In genomic region chr17:48597492-48597774, GRCh38 we compare ENCODE assay signal across 8 cellular contexts. TPM values are rescaled to one million over a fixed set of nuclear protein-coding genes. Genes with fewer than 3 reads are reported as not detected.
DNase-seq lines count a peak whose midpoint lies in the region; ATAC-seq and TF ChIP-seq lines count a peak whose summit lies in the region.

No MANE protein-coding gene starts in this region.

- peak overlapping the region; percentile 99 for H3K4me3 Mint-ChIP-seq in nephron progenitor cell

- H3K4me1 Mint-ChIP-seq in nephron progenitor cell = peaks cover 55% of the 10 kb centered on the region

- H3K27me3 ChIP-seq in MG63 = no peaks in the 10 kb centered on the region
- H3K27me3 ChIP-seq in duodenal mucosa (ENCODE audit: control insufficient read depth in 1 of 2, insufficient read depth in 2 of 2, low read length in 2 of 2) = peaks cover 88 to 91% of the 10 kb centered on the region in 2 donors

- H3K4me3 ChIP-seq in MG63 (peak overlapping the region; percentile 64), duodenal mucosa (ENCODE audit: low read depth in 1 of 2, low read length in 2 of 2) (peak overlapping the region; percentile 61 to 66)

- H3K36me3 Mint-ChIP-seq in nephron progenitor cell (ENCODE audit: low read depth) = peaks cover 99% of the 10 kb centered on the region

- H3K27ac ChIP-seq in C4-2B (peak overlapping the region; percentile 25; the same call in 1 of the 2 replicates), duodenal mucosa (ENCODE audit: low read depth, low read length) (peak overlapping the region; percentile 73)

- H3K27ac Mint-ChIP-seq in nephron progenitor cell = peak overlapping the region; percentile 100

- no peaks in the 10 kb centered on the region for H3K9me3 ChIP-seq in MG63
- no peaks in the 10 kb centered on the region for H3K9me3 ChIP-seq in duodenal mucosa (ENCODE audit: control insufficient read depth in 1 of 2, low read length in 2 of 2)

- peaks cover 40% of the 10 kb centered on the region for H3K36me3 ChIP-seq in MG63
- no peaks in the 10 kb centered on the region for H3K36me3 ChIP-seq in duodenal mucosa (ENCODE audit: control insufficient read depth in 1 of 2, insufficient read depth in 2 of 2, low read length in 2 of 2)

- TF ChIP-seq CTCF in C4-2B (conservative IDR thresholded peaks at IDR 0.05) = no peak
- no peak for TF ChIP-seq CTCF in nephron progenitor cell (IDR thresholded peaks at IDR 0.05)

- H3K4me1 ChIP-seq in duodenal mucosa (ENCODE audit: control insufficient read depth in 1 of 2, insufficient read depth in 2 of 2, low read length in 2 of 2) = peaks cover 18 to 32% of the 10 kb centered on the region in 2 donors

- peak overlapping the region; percentile 35 to 51 for H3K9ac ChIP-seq in duodenal mucosa (ENCODE audit: low read depth in 1 of 2, low read length in 2 of 2)

- DNase-seq in MG63 = no peak
- no peak for DNase-seq in nephron progenitor cell
- no peak for DNase-seq in HuH-7 (ENCODE audit: low spot score)

- H3K9me3 Mint-ChIP-seq in nephron progenitor cell = no peaks in the 10 kb centered on the region

- H3K27me3 Mint-ChIP-seq in nephron progenitor cell (ENCODE audit: low read depth, poor library complexity) = peaks cover 20% of the 10 kb centered on the region

- ATAC-seq in GM21360 (IDR thresholded peaks at IDR 0.05; ENCODE audit: unreplicated experiment) (no peak), HG02678 (IDR thresholded peaks at IDR 0.05; ENCODE audit: unreplicated experiment) (no peak), GM18519 (IDR thresholded peaks at IDR 0.05; ENCODE audit: low FRiP score, unreplicated experiment) (no peak)

RNA-seq across cellular contexts. Expression of gene HOXB5, which starts 3.9 kb away (rescaled TPM):
- not detected in 2 replicates for total RNA-seq in MG63 (2014; rRNA removed; shearing (Covaris generic); ENCODE audit: low replicate concordance)

RNA-seq across cellular contexts. Expression of gene HOXB6, which starts 7.4 kb away (rescaled TPM):
- 7.0 and 7.7 TPM in 2 replicates for total RNA-seq in MG63 (2014; rRNA removed; shearing (Covaris generic); ENCODE audit: low replicate concordance)

RNA-seq across cellular contexts. Expression of gene HOXB3, which starts 7.4 kb away (rescaled TPM):
- total RNA-seq in MG63 (2014; rRNA removed; shearing (Covaris generic); ENCODE audit: low replicate concordance) = 2.1 and 4.6 TPM in 2 replicates

RNA-seq across cellular contexts. Expression of gene HOXB7, which starts 13.4 kb away (rescaled TPM):
- 9.8 and 30.6 TPM in 2 replicates for total RNA-seq in MG63 (2014; rRNA removed; shearing (Covaris generic); ENCODE audit: low replicate concordance)

RNA-seq across cellular contexts. Expression of gene HOXB8, which starts 17.7 kb away (rescaled TPM):
- total RNA-seq in MG63 (2014; rRNA removed; shearing (Covaris generic); ENCODE audit: low replicate concordance) = 3.8 and 4.8 TPM in 2 replicates
